15 cellular contexts compared by ENCODE assay signal in the genomic region with DNA sequence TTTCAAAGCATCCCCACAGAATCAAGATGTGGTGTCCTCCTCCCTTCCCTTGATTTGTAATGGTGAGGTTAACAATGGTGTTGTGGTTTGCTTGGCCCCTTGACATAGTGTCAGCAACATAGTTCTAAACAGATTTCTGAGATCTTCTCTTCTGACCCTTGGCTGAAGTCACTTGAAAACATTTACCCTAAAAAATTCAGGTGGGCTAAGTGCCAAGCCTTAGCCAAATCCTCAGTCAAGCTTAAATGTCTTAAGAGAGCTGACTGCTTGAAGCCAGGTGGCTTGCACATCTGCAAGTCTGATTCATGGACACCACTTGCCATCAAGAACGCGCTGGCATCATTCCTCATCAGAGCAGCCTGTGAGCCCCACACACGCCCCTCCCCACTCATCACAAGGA.
DNase-seq lines count a peak whose midpoint lies in the region; TF ChIP-seq lines count a peak whose summit lies in the region.
"Had no signal": no experiment of that assay in that cellular context is flagged by ENCODE, and none has a peak within 500 bp of the region (broad histone marks: within the 10 kb centered on the region; RNA-seq: fewer than 3 reads in every experiment).

No MANE protein-coding gene starts in this region.

- H3K4me3 Mint-ChIP-seq in progenitor cell of endocrine pancreas (ENCODE audit: low read depth) (no peak overlapping the region), mesothelial cell of epicardium (no peak overlapping the region)
- H3K4me3 Mint-ChIP-seq: IgD-negative memory B cell had no signal

- peaks cover 54% of the 10 kb centered on the region for H3K4me1 Mint-ChIP-seq in progenitor cell of endocrine pancreas (ENCODE audit: low read depth)
- peaks cover 32% of the 10 kb centered on the region for H3K4me1 Mint-ChIP-seq in mesothelial cell of epicardium
- H3K4me1 Mint-ChIP-seq: IgD-negative memory B cell had no signal

- H3K27me3 Mint-ChIP-seq in progenitor cell of endocrine pancreas (no peaks in the 10 kb centered on the region), mesothelial cell of epicardium (ENCODE audit: low read depth) (no peaks in the 10 kb centered on the region)

- DNase-seq in DMS79 treated with DMSO at 0.1 percent for 48 hours (lab: John Stamatoyannopoulos, UW) (peak; percentile 9), RPMI8226 (peak; percentile 3), fibroblast of peridontal ligament (ENCODE audit: extremely low read depth) (peak; percentile 40), progenitor cell of endocrine pancreas (ENCODE audit: low spot score, unreplicated experiment) (no peak), iPS-NIHi7 (ENCODE audit: extremely low spot score) (no peak), NCI-H2227 treated with DMSO at 0.1 percent for 48 hours (lab: John Stamatoyannopoulos, UW) (no peak), mesothelial cell of epicardium (ENCODE audit: low spot score in 2 of 2, unreplicated experiment in 2 of 2) (no peak)
- DNase-seq: C1 segment of cervical spinal cord, H7, Karpas-422, NCI-H1048, NCI-H1436, NCI-H1930, SIG-M5 had no signal

- H3K9me3 Mint-ChIP-seq in progenitor cell of endocrine pancreas (ENCODE audit: low read depth) (no peaks in the 10 kb centered on the region), mesothelial cell of epicardium (no peaks in the 10 kb centered on the region)
- H3K9me3 Mint-ChIP-seq: IgD-negative memory B cell had no signal

- peak overlapping the region; percentile 37 for H3K27ac Mint-ChIP-seq in progenitor cell of endocrine pancreas
- no peak overlapping the region for H3K27ac Mint-ChIP-seq in mesothelial cell of epicardium
- H3K27ac Mint-ChIP-seq: IgD-negative memory B cell had no signal

- TF ChIP-seq CTCF in progenitor cell of endocrine pancreas (IDR thresholded peaks at IDR 0.05; ENCODE audit: unreplicated experiment) (no peak), mesothelial cell of epicardium (IDR thresholded peaks at IDR 0.05; ENCODE audit: unreplicated experiment) (no peak)

- H3K36me3 Mint-ChIP-seq in progenitor cell of endocrine pancreas (ENCODE audit: insufficient read depth) (peaks cover 3% of the 10 kb centered on the region), mesothelial cell of epicardium (no peaks in the 10 kb centered on the region)
- H3K36me3 Mint-ChIP-seq: IgD-negative memory B cell had no signal

Comparison
In these comparisons a context has a peak if more than half of its experiments do, and no peak if none do; other contexts are left out.
1. DNase-seq: peak in DMS79 treated with DMSO at 0.1 percent for 48 hours (single experiment), RPMI8226 (single experiment) and fibroblast of peridontal ligament (single experiment); none in progenitor cell of endocrine pancreas (single experiment), iPS-NIHi7 (single experiment), NCI-H2227 treated with DMSO at 0.1 percent for 48 hours (single experiment) and mesothelial cell of epicardium (0 of 2).